1 cellular context compared by ENCODE assay signal in the genomic region with DNA sequence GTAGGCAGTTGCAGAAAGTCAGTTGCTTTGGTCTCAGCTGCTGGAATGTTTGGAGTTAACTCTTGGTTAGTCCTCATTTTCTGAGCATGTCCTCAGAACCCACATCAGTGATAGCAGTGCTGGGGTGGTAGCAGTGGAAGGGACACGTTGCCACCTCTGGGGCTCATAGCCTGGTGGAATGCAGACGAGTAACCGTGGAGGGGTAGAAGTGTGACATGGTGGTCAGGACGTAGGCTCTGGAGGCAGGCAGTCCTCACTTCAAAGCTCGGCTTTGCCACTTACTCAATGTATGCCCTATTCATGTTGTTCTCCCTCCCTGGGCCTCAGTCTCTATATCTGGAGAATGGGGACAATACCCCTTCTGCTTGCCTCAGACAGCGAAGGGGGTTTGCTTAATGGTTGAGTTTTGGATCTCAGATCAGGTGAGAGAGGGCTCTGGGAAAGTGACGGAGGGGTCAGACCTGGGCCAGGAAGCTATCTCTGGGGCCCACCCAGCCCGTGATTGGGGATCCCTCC.
TF ChIP-seq lines count a peak whose summit lies in the region.

No MANE protein-coding gene starts in this region.

TF ChIP-seq in IMR-90, 13 proteins besides CTCF, POLR2A, EP300 and RAD21 (continued from another document):
- TF ChIP-seq, protein P1, sequence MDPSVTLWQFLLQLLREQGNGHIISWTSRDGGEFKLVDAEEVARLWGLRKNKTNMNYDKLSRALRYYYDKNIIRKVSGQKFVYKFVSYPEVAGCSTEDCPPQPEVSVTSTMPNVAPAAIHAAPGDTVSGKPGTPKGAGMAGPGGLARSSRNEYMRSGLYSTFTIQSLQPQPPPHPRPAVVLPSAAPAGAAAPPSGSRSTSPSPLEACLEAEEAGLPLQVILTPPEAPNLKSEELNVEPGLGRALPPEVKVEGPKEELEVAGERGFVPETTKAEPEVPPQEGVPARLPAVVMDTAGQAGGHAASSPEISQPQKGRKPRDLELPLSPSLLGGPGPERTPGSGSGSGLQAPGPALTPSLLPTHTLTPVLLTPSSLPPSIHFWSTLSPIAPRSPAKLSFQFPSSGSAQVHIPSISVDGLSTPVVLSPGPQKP (IDR thresholded peaks at IDR 0.05; ENCODE audit: borderline replicate concordance, low read depth, low read length): no peak
- TF ChIP-seq RCOR1 (IDR thresholded peaks at IDR 0.05; ENCODE audit: insufficient replicate concordance, low read length): no peak
- TF ChIP-seq FOS (IDR thresholded peaks at IDR 0.05; ENCODE audit: low read depth, low read length): no peak
- TF ChIP-seq SMC3 (IDR thresholded peaks at IDR 0.05; ENCODE audit: low read depth, low read length): no peak
- no peak for TF ChIP-seq MAZ (IDR thresholded peaks at IDR 0.05; ENCODE audit: borderline replicate concordance, low read depth, low read length)
- TF ChIP-seq BHLHE40 (IDR thresholded peaks at IDR 0.05; ENCODE audit: low read depth, low read length): no peak
- no peak for TF ChIP-seq CHD1 (IDR thresholded peaks at IDR 0.05; ENCODE audit: low read depth, low read length)
- no peak for TF ChIP-seq CEBPB (IDR thresholded peaks at IDR 0.05; ENCODE audit: low read depth, low read length)
- no peak for TF ChIP-seq MAFK (IDR thresholded peaks at IDR 0.05; ENCODE audit: low read depth, low read length)
- TF ChIP-seq, protein P2, sequence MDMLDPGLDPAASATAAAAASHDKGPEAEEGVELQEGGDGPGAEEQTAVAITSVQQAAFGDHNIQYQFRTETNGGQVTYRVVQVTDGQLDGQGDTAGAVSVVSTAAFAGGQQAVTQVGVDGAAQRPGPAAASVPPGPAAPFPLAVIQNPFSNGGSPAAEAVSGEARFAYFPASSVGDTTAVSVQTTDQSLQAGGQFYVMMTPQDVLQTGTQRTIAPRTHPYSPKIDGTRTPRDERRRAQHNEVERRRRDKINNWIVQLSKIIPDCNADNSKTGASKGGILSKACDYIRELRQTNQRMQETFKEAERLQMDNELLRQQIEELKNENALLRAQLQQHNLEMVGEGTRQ (IDR thresholded peaks at IDR 0.05; ENCODE audit: low read depth, low read length): no peak
